Comparison of ENCODE assay signal across 8 cellular contexts in the genomic region with DNA sequence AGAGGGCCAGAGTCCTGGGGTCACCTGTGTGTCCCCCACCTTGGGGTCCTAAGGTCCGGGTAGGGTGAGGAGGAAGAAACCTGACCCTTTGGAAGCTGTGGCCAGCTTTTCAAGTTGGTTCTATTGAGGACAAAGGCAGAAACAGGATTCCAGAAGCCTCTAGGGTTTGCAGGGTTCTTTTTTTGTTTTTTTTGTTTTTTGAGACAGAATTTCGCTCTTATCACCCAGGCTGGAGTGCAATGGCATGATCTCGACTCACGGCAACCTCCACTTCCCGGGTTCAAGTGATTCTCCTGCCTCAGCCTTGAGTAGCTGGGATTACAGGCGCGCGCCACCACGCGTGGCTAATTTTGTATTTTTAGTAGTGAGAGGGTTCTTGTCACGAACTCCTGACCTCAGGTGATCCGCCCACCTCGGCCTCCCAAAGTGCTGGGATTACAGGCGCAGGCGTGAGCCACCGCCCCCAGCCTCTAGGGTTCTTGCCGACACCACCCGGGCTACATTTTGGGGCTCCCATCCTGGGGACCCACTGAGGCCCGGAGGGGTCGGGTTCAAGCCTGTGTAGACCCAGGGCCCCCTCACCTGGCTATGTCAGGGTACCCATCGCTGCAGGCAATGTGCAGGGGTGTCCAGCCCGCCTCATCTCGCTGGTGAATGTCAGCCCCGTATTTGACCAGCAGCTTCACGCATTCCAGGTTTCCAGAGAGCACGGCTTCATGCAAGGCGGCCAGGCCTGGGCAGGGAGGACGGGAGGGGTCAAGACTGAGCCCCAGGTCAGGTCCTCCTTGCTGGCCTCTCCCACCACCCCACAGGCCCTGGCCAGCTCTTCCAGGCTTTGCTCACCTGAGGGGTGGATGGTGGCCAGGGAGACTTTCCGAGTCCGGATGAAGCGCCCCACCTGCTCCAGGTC. TPM values are rescaled to one million over a fixed set of nuclear protein-coding genes. Genes with fewer than 3 reads are reported as not detected.
DNase-seq lines count a peak whose midpoint lies in the region; ATAC-seq and TF ChIP-seq lines count a peak whose summit lies in the region.

No MANE protein-coding gene starts in this region.

- TF ChIP-seq CTCF in AG04449 (IDR thresholded peaks at IDR 0.05; ENCODE audit: insufficient read depth, low read length, missing control alignments) = no peak

- DNase-seq in AG04449 (ENCODE audit: low read depth, low spot score) = no peak
- no peak for DNase-seq in Jurkat, Clone E6-1 (ENCODE audit: low read depth, low spot score)
- peak in 3 of 61 donors; percentile 9 to 14 (median 12) for DNase-seq in caudate nucleus (lab: John Stamatoyannopoulos, UW)
- no peak for DNase-seq in SK-N-DZ (ENCODE audit: low spot score)
- no peak for DNase-seq in GDM1 (lab: John Stamatoyannopoulos, UW)
- DNase-seq in T1000 (lab: John Stamatoyannopoulos, UW) = no peak

- peaks cover 5 to 21% of the 10 kb centered on the region in 2 donors for H3K4me1 ChIP-seq in muscle layer of duodenum (ENCODE audit: control insufficient read depth in 1 of 2, insufficient read depth in 2 of 2, low read length in 2 of 2)

- no peaks in the 10 kb centered on the region for H3K36me3 ChIP-seq in muscle layer of duodenum (ENCODE audit: control insufficient read depth in 1 of 2, insufficient read depth in 2 of 2, low read length in 2 of 2)

- POLR2A ChIA-PET in AG04449 (lab: Yijun Ruan, JAX) = interaction anchor here (0.5 to 1.5 kb wide), 5 partner anchors 8 to 130 kb away, joined by 3 to 6 read pairs (median 3); a partner anchor contains a TSS

- H3K9me3 ChIP-seq in muscle layer of duodenum (ENCODE audit: control insufficient read depth in 1 of 2, low read length in 2 of 2) = no peaks in the 10 kb centered on the region

- CTCF ChIA-PET in AG04449 (lab: Yijun Ruan, JAX) = interaction anchor here (1.1 to 2.0 kb wide), 2 partner anchors 9 to 10 kb away, joined by 3 to 9 read pairs; no protein-coding TSS in a partner anchor

- peak overlapping the region; percentile 83 for H3K27ac ChIP-seq in caudate nucleus (ENCODE audit: low read depth, low read length)
- H3K27ac ChIP-seq in muscle layer of duodenum (ENCODE audit: low read length) = peak overlapping the region; percentile 72

- no peak for ATAC-seq in GM21526 (IDR thresholded peaks at IDR 0.05; ENCODE audit: low FRiP score, unreplicated experiment)

- peak overlapping the region; percentile 85 for H3K4me3 ChIP-seq in AG04449 (ENCODE audit: low read depth, low read length)
- peak overlapping the region; percentile 80 for H3K4me3 ChIP-seq in Jurkat, Clone E6-1 (ENCODE audit: low read length)
- H3K4me3 ChIP-seq in muscle layer of duodenum (ENCODE audit: low read depth in 1 of 2, low read length in 2 of 2) = peak overlapping the region; percentile 55 to 62

- H3K27me3 ChIP-seq in muscle layer of duodenum (ENCODE audit: low read depth, low read length) = no peaks in the 10 kb centered on the region

RNA-seq across cellular contexts. Expression of a gene that starts 0.7 kb away (rescaled TPM):
- polyA plus RNA-seq in Jurkat, Clone E6-1 (2012; ENCODE audit: insufficient read depth, insufficient read length) = not detected
- not detected in 2 replicates for polyA plus RNA-seq in SK-N-DZ (2014; cell fraction: cytosol; rRNA removed)
- not detected in 2 replicates for polyA plus RNA-seq in SK-N-DZ (2014; cell fraction: nucleus; rRNA removed)

RNA-seq across cellular contexts. Expression of a gene that starts 1.1 kb away (rescaled TPM):
- polyA plus RNA-seq in Jurkat, Clone E6-1 (2012; ENCODE audit: insufficient read depth, insufficient read length) = 94.1 TPM
- polyA plus RNA-seq in SK-N-DZ (2014; cell fraction: cytosol; rRNA removed) = 261 and 310 TPM in 2 replicates
- polyA plus RNA-seq in SK-N-DZ (2014; cell fraction: nucleus; rRNA removed) = 264 and 270 TPM in 2 replicates

RNA-seq across cellular contexts. Expression of a gene that starts 26.2 kb away (rescaled TPM):
- 267 TPM for polyA plus RNA-seq in Jurkat, Clone E6-1 (2012; ENCODE audit: insufficient read depth, insufficient read length)
- 365 and 652 TPM in 2 replicates for polyA plus RNA-seq in SK-N-DZ (2014; cell fraction: cytosol; rRNA removed)
- polyA plus RNA-seq in SK-N-DZ (2014; cell fraction: nucleus; rRNA removed) = 524 and 557 TPM in 2 replicates

RNA-seq across cellular contexts. Expression of a gene that starts 30.2 kb away (rescaled TPM):
- not detected for polyA plus RNA-seq in Jurkat, Clone E6-1 (2012; ENCODE audit: insufficient read depth, insufficient read length)
- 3.8 and 5.2 TPM in 2 replicates for polyA plus RNA-seq in SK-N-DZ (2014; cell fraction: cytosol; rRNA removed)
- polyA plus RNA-seq in SK-N-DZ (2014; cell fraction: nucleus; rRNA removed) = 60.1 and 65.1 TPM in 2 replicates

RNA-seq across cellular contexts. Expression of a gene that starts 37.0 kb away (rescaled TPM):
- polyA plus RNA-seq in Jurkat, Clone E6-1 (2012; ENCODE audit: insufficient read depth, insufficient read length) = 572 TPM
- polyA plus RNA-seq in SK-N-DZ (2014; cell fraction: cytosol; rRNA removed) = 156 and 163 TPM in 2 replicates
- polyA plus RNA-seq in SK-N-DZ (2014; cell fraction: nucleus; rRNA removed) = 180 and 182 TPM in 2 replicates
